Comparison of ENCODE assay signal across 1 cellular context in the genomic region with DNA sequence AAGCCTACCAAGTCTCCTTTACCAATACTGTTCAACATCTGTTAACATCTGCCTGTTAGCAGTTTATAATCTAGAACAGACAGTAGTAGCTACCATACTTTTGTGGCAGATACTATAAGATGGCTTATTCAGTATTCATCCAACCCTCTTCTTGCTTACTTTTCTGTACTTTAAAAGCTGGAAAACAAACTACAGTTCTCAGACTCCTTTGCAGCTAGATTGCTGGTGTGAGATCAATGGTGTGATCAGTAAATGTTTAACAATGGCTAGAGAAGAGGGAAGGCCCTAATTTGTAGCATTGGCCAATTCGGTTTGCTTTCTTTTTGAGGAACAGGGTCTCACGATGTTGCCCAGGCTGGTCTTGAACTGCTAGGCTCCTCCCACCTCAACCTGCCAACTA.
TF ChIP-seq lines count a peak whose summit lies in the region.

No MANE protein-coding gene starts in this region.

TF ChIP-seq in GM12878, 131 proteins besides CTCF, POLR2A, EP300 and RAD21 (continued from another document):
- TF ChIP-seq, protein P1, sequence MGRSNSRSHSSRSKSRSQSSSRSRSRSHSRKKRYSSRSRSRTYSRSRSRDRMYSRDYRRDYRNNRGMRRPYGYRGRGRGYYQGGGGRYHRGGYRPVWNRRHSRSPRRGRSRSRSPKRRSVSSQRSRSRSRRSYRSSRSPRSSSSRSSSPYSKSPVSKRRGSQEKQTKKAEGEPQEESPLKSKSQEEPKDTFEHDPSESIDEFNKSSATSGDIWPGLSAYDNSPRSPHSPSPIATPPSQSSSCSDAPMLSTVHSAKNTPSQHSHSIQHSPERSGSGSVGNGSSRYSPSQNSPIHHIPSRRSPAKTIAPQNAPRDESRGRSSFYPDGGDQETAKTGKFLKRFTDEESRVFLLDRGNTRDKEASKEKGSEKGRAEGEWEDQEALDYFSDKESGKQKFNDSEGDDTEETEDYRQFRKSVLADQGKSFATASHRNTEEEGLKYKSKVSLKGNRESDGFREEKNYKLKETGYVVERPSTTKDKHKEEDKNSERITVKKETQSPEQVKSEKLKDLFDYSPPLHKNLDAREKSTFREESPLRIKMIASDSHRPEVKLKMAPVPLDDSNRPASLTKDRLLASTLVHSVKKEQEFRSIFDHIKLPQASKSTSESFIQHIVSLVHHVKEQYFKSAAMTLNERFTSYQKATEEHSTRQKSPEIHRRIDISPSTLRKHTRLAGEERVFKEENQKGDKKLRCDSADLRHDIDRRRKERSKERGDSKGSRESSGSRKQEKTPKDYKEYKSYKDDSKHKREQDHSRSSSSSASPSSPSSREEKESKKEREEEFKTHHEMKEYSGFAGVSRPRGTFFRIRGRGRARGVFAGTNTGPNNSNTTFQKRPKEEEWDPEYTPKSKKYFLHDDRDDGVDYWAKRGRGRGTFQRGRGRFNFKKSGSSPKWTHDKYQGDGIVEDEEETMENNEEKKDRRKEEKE (IDR thresholded peaks at IDR 0.05) = no peak
